In genomic region chr11:11845066-11845465, GRCh38 we compare ENCODE assay signal across 12 cellular contexts. TPM values are rescaled to one million over a fixed set of nuclear protein-coding genes. Genes with fewer than 3 reads are reported as not detected.
DNase-seq lines count a peak whose midpoint lies in the region; ATAC-seq and TF ChIP-seq lines count a peak whose summit lies in the region.
"Had no signal": no experiment of that assay in that cellular context is flagged by ENCODE, and none has a peak within 500 bp of the region (broad histone marks: within the 10 kb centered on the region; RNA-seq: fewer than 3 reads in every experiment).

No MANE protein-coding gene starts in this region.

- H3F3A ChIP-seq in Loucy (ENCODE audit: low read depth): no peaks in the 10 kb centered on the region; the same call in 1 of the 2 replicates

- H3K4me3 ChIP-seq in Loucy (ENCODE audit: low read length, poor library complexity, severe bottlenecking): peak overlapping the region; percentile 85
- H3K4me3 ChIP-seq in body of pancreas: no peak overlapping the region
- H3K4me3 ChIP-seq in prostate gland: no peak overlapping the region

- peak overlapping the region; percentile 98 for H3K4me2 ChIP-seq in Loucy (ENCODE audit: low read depth, low read length, poor library complexity, severe bottlenecking)

- H3K9me2 ChIP-seq in Loucy (replicated peaks; ENCODE audit: low read depth, low read length): no peaks in the 10 kb centered on the region

- peaks cover 82% of the 10 kb centered on the region for H3K79me2 ChIP-seq in Loucy (ENCODE audit: insufficient read depth, low read length)

- H3K27ac ChIP-seq in body of pancreas (peak overlapping the region; percentile 37 to 98 (median 96)), prostate gland (peak overlapping the region; percentile 98 to 99)

- H4K20me1 ChIP-seq in Loucy (ENCODE audit: insufficient read depth, low read length, poor library complexity, severe bottlenecking): peaks cover 67% of the 10 kb centered on the region

- TF ChIP-seq POLR2A in body of pancreas (IDR thresholded peaks at IDR 0.05) (peak in 2 of 3 donors; percentile 5 to 15), prostate gland (IDR thresholded peaks at IDR 0.05) (no peak)

- H3K36me3 ChIP-seq in Loucy (ENCODE audit: insufficient read depth, low read length) (no peaks in the 10 kb centered on the region), body of pancreas (replicated peaks in 1 of 2; ENCODE audit: insufficient read depth in 1 of 2, low read depth in 2 of 2) (no peaks in the 10 kb centered on the region), prostate gland (no peaks in the 10 kb centered on the region)

- H2AFZ ChIP-seq in Loucy (ENCODE audit: low read length): no peak overlapping the region

- H3K9me3 ChIP-seq in Loucy (ENCODE audit: insufficient read depth, low read depth, low read length): no peaks in the 10 kb centered on the region
- no peaks in the 10 kb centered on the region for H3K9me3 ChIP-seq in body of pancreas
- H3K9me3 ChIP-seq in prostate gland: no peaks in the 10 kb centered on the region

- H3K4me1 ChIP-seq in Loucy (ENCODE audit: insufficient read depth, low read length, poor library complexity, severe bottlenecking) (peaks cover 64% of the 10 kb centered on the region), body of pancreas (peaks cover 68% of the 10 kb centered on the region), prostate gland (replicated peaks) (peaks cover 17% of the 10 kb centered on the region)

- peak overlapping the region; percentile 95 for H3K9ac ChIP-seq in Loucy (ENCODE audit: low read depth, low read length, poor library complexity, severe bottlenecking)

- no peaks in the 10 kb centered on the region for H3K27me3 ChIP-seq in Loucy (ENCODE audit: insufficient read depth, low read length, poor library complexity, severe bottlenecking)
- H3K27me3 ChIP-seq in body of pancreas: no peaks in the 10 kb centered on the region
- no peaks in the 10 kb centered on the region for H3K27me3 ChIP-seq in prostate gland (replicated peaks; ENCODE audit: insufficient read depth)

- TF ChIP-seq CTCF in Loucy (conservative IDR thresholded peaks at IDR 0.05; ENCODE audit: low read length) (no peak), body of pancreas (IDR thresholded peaks at IDR 0.05) (peak in 1 of 7 experiments; percentile 21), prostate gland (IDR thresholded peaks at IDR 0.05) (peak in 1 of 4 experiments; percentile 4)

- peak; percentile 23 for DNase-seq in DMS79 treated with DMSO at 0.1 percent for 48 hours (lab: John Stamatoyannopoulos, UW)
- peak; percentile 48 to 75 (median 56) for DNase-seq in body of pancreas
- DNase-seq in prostate gland (ENCODE audit: low spot score): peak; percentile 36
- no peak for DNase-seq in NCI-H1436 (lab: John Stamatoyannopoulos, UW)
- no peak for DNase-seq in NAMALWA (ENCODE audit: low spot score)
- no peak for DNase-seq in activated CD4-positive, alpha-beta T cell treated with anti-CD3 and anti-CD28 coated beads for 48 hours
- DNase-seq: activated CD4-positive, alpha-beta T cell treated with anti-CD3 and anti-CD28 coated beads for 4 hours; dermis blood vessel endothelial cell; mesenchymal stem cell; NCI-H1694 treated with DMSO at 0.1 percent for 48 hours had no signal

- ATAC-seq in body of pancreas (peak; percentile 47), HG02623 (IDR thresholded peaks at IDR 0.05; ENCODE audit: unreplicated experiment) (no peak)

- intact Hi-C loops in body of pancreas (cut with DNase I): no loop called here
- intact Hi-C loops in prostate gland (cut with DNase I): loop anchor here (5.0 kb wide), 1 partner anchor 38 kb away; no protein-coding TSS in a partner anchor

RNA-seq across cellular contexts. Expression of gene USP47, which starts 3.3 kb away (rescaled TPM):
- 10 to 100 TPM; 51.1 to 63.3 TPM for total RNA-seq in body of pancreas
- 10 to 100 TPM; 58.4 to 76.6 TPM for total RNA-seq in prostate gland

Comparison
In these comparisons a context has a peak if more than half of its experiments do, and no peak if none do; other contexts are left out.
1. DNase-seq: peak in DMS79 treated with DMSO at 0.1 percent for 48 hours (single experiment), body of pancreas (4 of 4) and prostate gland (single experiment); none in NCI-H1436 (single experiment), NAMALWA (single experiment) and activated CD4-positive, alpha-beta T cell treated with anti-CD3 and anti-CD28 coated beads for 48 hours (single experiment).